In genomic region chr1:150001415-150001814, GRCh38 we compare ENCODE assay signal across 15 cellular contexts. TPM values are rescaled to one million over a fixed set of nuclear protein-coding genes. Genes with fewer than 3 reads are reported as not detected.
DNase-seq lines count a peak whose midpoint lies in the region; ATAC-seq and TF ChIP-seq lines count a peak whose summit lies in the region.
"Had no signal": no experiment of that assay in that cellular context is flagged by ENCODE, and none has a peak within 500 bp of the region (broad histone marks: within the 10 kb centered on the region; RNA-seq: fewer than 3 reads in every experiment).

No MANE protein-coding gene starts in this region.

- CTCF ChIA-PET in SK-N-SH (lab: Yijun Ruan, JAX): interaction anchor here (1.8 kb wide), 1 partner anchor 8 kb away, joined by 4 read pairs; no protein-coding TSS in a partner anchor

- H2BK5ac ChIP-seq in neuronal stem cell (ENCODE audit: low read length): no peak overlapping the region

- H2AFZ ChIP-seq in SK-N-SH (ENCODE audit: low read depth) (no peak overlapping the region), neuronal stem cell (ENCODE audit: low read length) (no peak overlapping the region)

- H2BK12ac ChIP-seq in neuronal stem cell (ENCODE audit: low read length): no peak overlapping the region

- TF ChIP-seq CTCF in SK-N-SH (IDR thresholded peaks at IDR 0.05) (no peak), tibial nerve (IDR thresholded peaks at IDR 0.05) (no peak)

- H4K91ac ChIP-seq in neuronal stem cell (ENCODE audit: low read depth, low read length, poor library complexity): no peak overlapping the region

- peak overlapping the region in 1 of 2 experiments; percentile 14; a peak in 1 of 4 replicates for H3K27ac ChIP-seq in SK-N-SH (ENCODE audit: low read depth in 2 of 2, low read length in 1 of 2)
- peak overlapping the region; percentile 85 for H3K27ac ChIP-seq in cingulate gyrus (ENCODE audit: low read depth, low read length)
- H3K27ac ChIP-seq in tibial nerve: peak overlapping the region; percentile 53 to 98 (median 78)
- no peak overlapping the region for H3K27ac ChIP-seq in effector memory CD4-positive, alpha-beta T cell (ENCODE audit: insufficient read depth, low read length, poor library complexity, severe bottlenecking)
- H3K27ac ChIP-seq in neuronal stem cell (replicated peaks; ENCODE audit: low read length): no peak overlapping the region
- H3K27ac ChIP-seq: 22Rv1 had no signal

- 95% methylated on average over 1 of the region's 1 CpG for WGBS in SK-N-SH (ENCODE audit: low lambda C conversion rate)
- WGBS in tibial nerve, 2 donors: 71 to 88% methylated on average over 1 of the region's 1 CpG
- no CpG with 5 or more reads among the region's 1 CpG for WGBS in neuronal stem cell (ENCODE audit: extremely low coverage in 2 of 2, insufficient read length in 2 of 2, insufficient replicate concordance in 1 of 2), 2 donors

- no peak overlapping the region for H2AK5ac ChIP-seq in neuronal stem cell (ENCODE audit: low read depth, low read length)

- H4K20me1 ChIP-seq in SK-N-SH (ENCODE audit: insufficient read depth): peaks cover 24% of the 10 kb centered on the region; the same call in 1 of the 2 replicates

- H3K4me3 ChIP-seq in SK-N-SH (ENCODE audit: low read depth in 2 of 2, low read length in 1 of 2) (no peak overlapping the region), tibial nerve (peak overlapping the region in 1 of 4 donors; percentile 4), neuronal stem cell (ENCODE audit: low read length in 2 of 2) (no peak overlapping the region)
- no peak overlapping the region for H3K4me3 ChIP-seq in effector memory CD4-positive, alpha-beta T cell (ENCODE audit: insufficient read depth, low read depth, low read length, poor library complexity, severe bottlenecking)

- H2BK120ac ChIP-seq in neuronal stem cell (ENCODE audit: low read depth, low read length): no peak overlapping the region

- no peaks in the 10 kb centered on the region for H3K9me2 ChIP-seq in SK-N-SH

- peaks cover 17% of the 10 kb centered on the region for H3F3A ChIP-seq in SK-N-SH (replicated peaks; ENCODE audit: insufficient read depth)

- TF ChIP-seq EP300 in SK-N-SH (IDR thresholded peaks at IDR 0.05; ENCODE audit: borderline replicate concordance in 1 of 2, low read depth in 1 of 2, low read length in 1 of 2): no peak
- peak in 1 of 2 donors; percentile 80 for TF ChIP-seq EP300 in tibial nerve (IDR thresholded peaks at IDR 0.05)

- ATAC-seq in SK-N-SH treated with all-trans-retinoic acid at 6 μM for 48 hours: peak; percentile 37
- ATAC-seq: activated CD8-positive, alpha-beta memory T cell treated with anti-CD3 and anti-CD28 coated beads, Interleukin-2, amount 10 ng/mL, durations not matched to agents 7 days and 5 days had no signal

- no peaks in the 10 kb centered on the region for H3K79me1 ChIP-seq in neuronal stem cell (ENCODE audit: low read depth, low read length)

- no peak overlapping the region for H3K4ac ChIP-seq in neuronal stem cell (ENCODE audit: low read length)

- H3K36me3 ChIP-seq in SK-N-SH (replicated peaks in 1 of 2; ENCODE audit: control insufficient read depth in 1 of 2, insufficient read depth in 2 of 2, low read length in 1 of 2) (peaks cover 33 to 42% of the 10 kb centered on the region in 2 experiments), tibial nerve (peaks cover 0 to 21% (median 0%) of the 10 kb centered on the region in 3 donors), neuronal stem cell (replicated peaks in 1 of 2; ENCODE audit: control insufficient read depth in 2 of 2, insufficient read depth in 2 of 2, low read length in 2 of 2) (peaks cover 1 to 83% of the 10 kb centered on the region in 2 donors)
- peaks cover 5% of the 10 kb centered on the region for H3K36me3 ChIP-seq in effector memory CD4-positive, alpha-beta T cell (ENCODE audit: control insufficient read depth, insufficient read depth, low read length)

- no peak overlapping the region for H2BK15ac ChIP-seq in neuronal stem cell (ENCODE audit: low read length)

- H3K14ac ChIP-seq in neuronal stem cell (ENCODE audit: low read length): no peak overlapping the region

- POLR2A ChIA-PET in SK-N-SH (lab: Yijun Ruan, JAX): no interaction called here

- H3K9ac ChIP-seq in SK-N-SH: no peak overlapping the region
- no peak overlapping the region for H3K9ac ChIP-seq in neuronal stem cell (ENCODE audit: low read depth, low read length, poor library complexity)

- H3K9me3 ChIP-seq in SK-N-SH (no peaks in the 10 kb centered on the region), tibial nerve (no peaks in the 10 kb centered on the region), neuronal stem cell (replicated peaks in 1 of 2; ENCODE audit: control insufficient read depth in 2 of 2, insufficient read depth in 1 of 2, low read depth in 1 of 2, low read length in 2 of 2) (no peaks in the 10 kb centered on the region)
- H3K9me3 ChIP-seq in effector memory CD4-positive, alpha-beta T cell (ENCODE audit: control insufficient read depth, low read length): no peaks in the 10 kb centered on the region

- H3K4me1 ChIP-seq in SK-N-SH (ENCODE audit: control insufficient read depth in 1 of 2, insufficient read depth in 2 of 2, low read depth in 1 of 2, low read length in 1 of 2) (no peaks in the 10 kb centered on the region; a peak in 2 of 4 replicates), tibial nerve (peaks cover 0 to 100% (median 53%) of the 10 kb centered on the region in 4 donors), neuronal stem cell (ENCODE audit: control insufficient read depth in 2 of 2, insufficient read depth in 1 of 2, low read depth in 1 of 2, low read length in 2 of 2) (no peaks in the 10 kb centered on the region)
- no peaks in the 10 kb centered on the region for H3K4me1 ChIP-seq in effector memory CD4-positive, alpha-beta T cell (ENCODE audit: control insufficient read depth, insufficient read depth, low read length, poor library complexity, severe bottlenecking)

- DNase-seq in SK-N-SH (no peak), midbrain (lab: John Stamatoyannopoulos, UW) (peak; percentile 54), tibial nerve (ENCODE audit: low spot score in 2 of 2) (no peak), NCI-H82 treated with DMSO at 0.1 percent for 48 hours (lab: John Stamatoyannopoulos, UW; ENCODE audit: unreplicated experiment) (no peak), neuronal stem cell (ENCODE audit: low spot score) (no peak)
- no peak for DNase-seq in effector memory CD4-positive, alpha-beta T cell
- DNase-seq: activated CD8-positive, alpha-beta memory T cell treated with anti-CD3 and anti-CD28 coated beads, Interleukin-2, amount 10 ng/mL, durations not matched to agents 7 days and 5 days; activated naive CD4-positive, alpha-beta T cell treated with Interleukin-2 at 50 U/mL for 16 hours; CD8-positive, alpha-beta memory T cell; cerebellar nuclear complex; stimulated activated CD4-positive, alpha-beta T cell treated with anti-CD3 and anti-CD28 coated beads, Interleukin-4, amount 100 ng/mL, for 4 hours; stimulated activated naive CD4-positive, alpha-beta T cell had no signal

- no peak overlapping the region for H3K23ac ChIP-seq in neuronal stem cell (ENCODE audit: low read depth, low read length, poor library complexity)

- no peak overlapping the region for H3K18ac ChIP-seq in neuronal stem cell (ENCODE audit: low read length)

- peak in 1 of 2 donors; percentile 19 for TF ChIP-seq POLR2A in tibial nerve (IDR thresholded peaks at IDR 0.05)

- H3K79me2 ChIP-seq in SK-N-SH (ENCODE audit: insufficient read depth): peaks cover 93% of the 10 kb centered on the region

- H4K8ac ChIP-seq in neuronal stem cell (ENCODE audit: low read depth, low read length): no peak overlapping the region

- no peak overlapping the region for H3K4me2 ChIP-seq in SK-N-SH
- H3K4me2 ChIP-seq in neuronal stem cell (ENCODE audit: insufficient read depth, low read length, poor library complexity, severe bottlenecking): no peak overlapping the region

- no peak for TF ChIP-seq RAD21 in SK-N-SH (IDR thresholded peaks at IDR 0.05; ENCODE audit: low read length)

- H3K27me3 ChIP-seq in SK-N-SH (ENCODE audit: insufficient read depth) (no peaks in the 10 kb centered on the region), tibial nerve (no peaks in the 10 kb centered on the region), neuronal stem cell (ENCODE audit: control insufficient read depth in 3 of 3, insufficient read depth in 3 of 3, low read depth in 1 of 3, low read length in 3 of 3) (no peaks in the 10 kb centered on the region)
- no peaks in the 10 kb centered on the region for H3K27me3 ChIP-seq in effector memory CD4-positive, alpha-beta T cell (replicated peaks; ENCODE audit: control insufficient read depth, insufficient read depth, low read length, poor library complexity, severe bottlenecking)

TF ChIP-seq in SK-N-SH treated with all-trans-retinoic acid at 6 μM for 48 hours, 23 proteins besides CTCF, POLR2A, EP300 and RAD21 (continues in another document):
- TF ChIP-seq BACH2 (CRISPR knock-in tag; IDR thresholded peaks at IDR 0.05; ENCODE audit: borderline replicate concordance) (no peak), ARNTL (CRISPR knock-in tag; IDR thresholded peaks at IDR 0.05; ENCODE audit: borderline replicate concordance, low read depth) (no peak), ZNF565 (CRISPR knock-in tag; conservative IDR thresholded peaks at IDR 0.05; ENCODE audit: low read depth) (no peak), ISL1 (CRISPR knock-in tag; IDR thresholded peaks at IDR 0.05) (no peak), TCF4 (CRISPR knock-in tag; IDR thresholded peaks at IDR 0.05; ENCODE audit: borderline replicate concordance) (no peak), GLIS3 (CRISPR knock-in tag; IDR thresholded peaks at IDR 0.05) (no peak)

TF ChIP-seq in SK-N-SH, 30 proteins besides CTCF, POLR2A, EP300 and RAD21 (continues in another document):
- TF ChIP-seq SMC3 (IDR thresholded peaks at IDR 0.05; ENCODE audit: low read depth, low read length): no peak
- no peak for TF ChIP-seq NRF1 (IDR thresholded peaks at IDR 0.05; ENCODE audit: low read depth, low read length)
- TF ChIP-seq, protein P1, sequence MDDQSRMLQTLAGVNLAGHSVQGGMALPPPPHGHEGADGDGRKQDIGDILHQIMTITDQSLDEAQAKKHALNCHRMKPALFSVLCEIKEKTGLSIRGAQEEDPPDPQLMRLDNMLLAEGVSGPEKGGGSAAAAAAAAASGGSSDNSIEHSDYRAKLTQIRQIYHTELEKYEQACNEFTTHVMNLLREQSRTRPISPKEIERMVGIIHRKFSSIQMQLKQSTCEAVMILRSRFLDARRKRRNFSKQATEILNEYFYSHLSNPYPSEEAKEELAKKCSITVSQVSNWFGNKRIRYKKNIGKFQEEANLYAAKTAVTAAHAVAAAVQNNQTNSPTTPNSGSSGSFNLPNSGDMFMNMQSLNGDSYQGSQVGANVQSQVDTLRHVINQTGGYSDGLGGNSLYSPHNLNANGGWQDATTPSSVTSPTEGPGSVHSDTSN (IDR thresholded peaks at IDR 0.05): no peak
- no peak for TF ChIP-seq RXRA (IDR thresholded peaks at IDR 0.05; ENCODE audit: borderline replicate concordance, low read depth)
- no peak for TF ChIP-seq ELF1 (IDR thresholded peaks at IDR 0.05)

RNA-seq across cellular contexts. Expression of gene OTUD7B, which starts 9.1 kb away (rescaled TPM):
- polyA plus RNA-seq in SK-N-SH (2012; rRNA removed): 4.2 and 5.8 TPM in 2 replicates
- 3.4 and 3.8 TPM in 2 replicates for polyA plus RNA-seq in SK-N-SH (2012; cell fraction: cytosol; rRNA removed)
- polyA plus RNA-seq in SK-N-SH (2012; cell fraction: nucleus; rRNA removed): 5.3 and 6.1 TPM in 2 replicates
- 10 to 100 TPM; 54.3 to 84.6 (median 80.1) TPM for total RNA-seq in tibial nerve
- polyA plus RNA-seq in neuronal stem cell (2013, experiment 1 of 2): 5.4 TPM
- polyA plus RNA-seq in neuronal stem cell (2013, experiment 2 of 2): 6.0 TPM

Comparison
In these comparisons a context has a peak if more than half of its experiments do, and no peak if none do; other contexts are left out.
1. H3K27ac ChIP-seq: peak in cingulate gyrus (single experiment) and tibial nerve (4 of 4); none in effector memory CD4-positive, alpha-beta T cell (single experiment) and neuronal stem cell (single experiment).